11 cellular contexts compared by ENCODE assay signal in the genomic region with DNA sequence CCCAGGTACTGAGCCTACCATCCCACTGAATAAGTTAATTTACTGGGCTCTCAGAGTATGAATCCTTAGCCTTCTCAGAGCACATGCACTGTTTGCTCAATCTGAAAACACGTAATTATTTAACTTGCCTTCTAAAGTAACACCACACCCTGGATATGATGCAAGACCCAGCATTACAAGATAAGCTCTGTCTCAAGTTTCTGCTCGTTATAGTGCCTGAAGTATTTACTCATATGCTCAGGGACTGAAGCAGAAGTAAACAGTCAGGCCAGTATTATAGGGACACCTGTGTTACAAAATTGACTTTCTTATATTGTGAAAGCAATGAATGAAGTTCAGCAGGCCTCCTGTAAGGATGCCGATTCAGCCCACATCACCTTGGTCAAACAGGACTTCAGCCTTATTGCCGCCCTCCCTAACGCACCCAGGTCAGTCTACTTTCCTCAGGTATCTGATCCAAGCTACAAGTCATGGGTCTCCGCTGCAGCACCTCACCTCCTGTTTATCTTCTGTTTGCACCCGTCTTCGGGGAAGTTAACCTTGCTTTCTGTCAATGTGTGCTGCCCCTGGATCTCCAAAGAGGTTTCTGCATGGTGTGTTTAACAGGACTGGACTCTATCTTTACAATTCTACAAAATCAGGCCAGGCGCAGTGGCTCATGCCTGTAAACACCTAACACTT. TPM values are rescaled to one million over a fixed set of nuclear protein-coding genes. Genes with fewer than 3 reads are reported as not detected.
DNase-seq lines count a peak whose midpoint lies in the region; ATAC-seq and TF ChIP-seq lines count a peak whose summit lies in the region.
"Had no signal": no experiment of that assay in that cellular context is flagged by ENCODE, and none has a peak within 500 bp of the region (broad histone marks: within the 10 kb centered on the region; RNA-seq: fewer than 3 reads in every experiment).

No MANE protein-coding gene starts in this region.

- intact Hi-C loops in stomach (cut with DNase I; ENCODE audit: low total_unique reads): no loop called here

- H3K27ac ChIP-seq in fibroblast of lung (ENCODE audit: insufficient read depth, low read length): no peak overlapping the region
- peak overlapping the region; percentile 79 to 92 (median 84) for H3K27ac ChIP-seq in stomach

- no peaks in the 10 kb centered on the region for H3K9me3 ChIP-seq in fibroblast of lung (ENCODE audit: control insufficient read depth, insufficient read depth, low read depth, low read length)
- no peaks in the 10 kb centered on the region for H3K9me3 ChIP-seq in stomach
- H3K9me3 ChIP-seq: HAP-1 had no signal

- no peak for TF ChIP-seq POLR2A in stomach (IDR thresholded peaks at IDR 0.05)

- H3K4me3 ChIP-seq in fibroblast of lung (replicated peaks in 1 of 4; ENCODE audit: control extremely low read depth in 1 of 4, insufficient read depth in 1 of 4, low read depth in 3 of 4, low read length in 4 of 4) (no peak overlapping the region), stomach (no peak overlapping the region)
- H3K4me3 ChIP-seq: HAP-1 had no signal

- no peak for TF ChIP-seq EP300 in stomach (IDR thresholded peaks at IDR 0.05)

- peak; percentile 76 for DNase-seq in HPDE6-E6E7 (ENCODE audit: extremely low spot score)
- peak; percentile 96 for DNase-seq in NOMO-1 treated with DMSO at 0.1 percent for 48 hours (lab: John Stamatoyannopoulos, UW; ENCODE audit: unreplicated experiment)
- peak; percentile 63 to 97 for DNase-seq in fibroblast of lung (ENCODE audit: low read depth in 2 of 2)
- peak; percentile 67 for DNase-seq in stomach
- no peak for DNase-seq in ACHN
- DNase-seq in NCI-H1694 (lab: John Stamatoyannopoulos, UW): no peak
- DNase-seq: cortex of kidney, retina had no signal

- H3K36me3 ChIP-seq in fibroblast of lung (ENCODE audit: control insufficient read depth, insufficient read depth, low read length) (no peaks in the 10 kb centered on the region), stomach (no peaks in the 10 kb centered on the region)
- H3K36me3 ChIP-seq: HAP-1 had no signal

- H3K27me3 ChIP-seq in fibroblast of lung (ENCODE audit: control insufficient read depth, insufficient read depth, low read length): peaks cover 2% of the 10 kb centered on the region
- H3K27me3 ChIP-seq in stomach: no peaks in the 10 kb centered on the region

- 29 to 56% (median 36%) methylated on average over 9 of the region's 9 CpGs for WGBS in stomach, 5 donors

- TF ChIP-seq CTCF in fibroblast of lung (conservative IDR thresholded peaks at IDR 0.05 in 1 of 2, IDR thresholded peaks at IDR 0.05 in 1 of 2; ENCODE audit: low read depth in 1 of 2, low read length in 2 of 2): no peak
- TF ChIP-seq CTCF in stomach (IDR thresholded peaks at IDR 0.05): no peak

- no peak overlapping the region for H3K9ac ChIP-seq in fibroblast of lung (ENCODE audit: insufficient read depth, low read length)

- no peak for ATAC-seq in GM21390 (IDR thresholded peaks at IDR 0.05; ENCODE audit: unreplicated experiment)
- ATAC-seq: T-cell had no signal

- in situ Hi-C loops in ACHN (cut with HindIII; ENCODE audit: low pct_ligation_motif_present, low pct_unique_long_range_greater_than_20kb, low sequenced_read_pairs): no loop called here

- H2AFZ ChIP-seq in fibroblast of lung (ENCODE audit: low read length): no peak overlapping the region

- H3K4me2 ChIP-seq in fibroblast of lung (ENCODE audit: extremely low read depth, insufficient read depth, low read length): no peak overlapping the region

- H3K4me1 ChIP-seq in fibroblast of lung (ENCODE audit: control insufficient read depth, extremely low read depth, insufficient read depth, low read length): no peaks in the 10 kb centered on the region
- peaks cover 14 to 40% (median 30%) of the 10 kb centered on the region in 4 donors for H3K4me1 ChIP-seq in stomach
- H3K4me1 ChIP-seq: HAP-1 had no signal

- H4K20me1 ChIP-seq in fibroblast of lung (ENCODE audit: control insufficient read depth, extremely low read depth, insufficient read depth, low read length): no peaks in the 10 kb centered on the region

- no peaks in the 10 kb centered on the region for H3K79me2 ChIP-seq in fibroblast of lung (ENCODE audit: control insufficient read depth, insufficient read depth, low read length)

RNA-seq across cellular contexts. Expression of a gene that starts 42.9 kb away (rescaled TPM):
- total RNA-seq in fibroblast of lung (12.1 and 12.4 TPM in 2 replicates), stomach (100 to 1,000 TPM in 2 of 5 donors, 10 to 100 TPM in 3; 46.4 to 113 (median 79.1) TPM)
- polyA plus RNA-seq in fibroblast of lung (16.3 and 18.9 TPM in 2 replicates), stomach (10 to 100 TPM; 13.0 to 45.1 (median 13.5) TPM)
- polyA plus RNA-seq in fibroblast of lung (2012): 11.2 and 14.3 TPM in 2 replicates
- polyA minus RNA-seq in fibroblast of lung (ENCODE audit: low replicate concordance): 11.0 and 13.6 TPM in 2 replicates

Comparison
In these comparisons a context has a peak if more than half of its experiments do, and no peak if none do; other contexts are left out.
1. DNase-seq: peak in HPDE6-E6E7 (single experiment), NOMO-1 treated with DMSO at 0.1 percent for 48 hours (single experiment), fibroblast of lung (2 of 2) and stomach (single experiment); none in ACHN (single experiment) and NCI-H1694 (single experiment).